Comparison of ENCODE assay signal across 8 cellular contexts in genomic region chr10:3805791-3806381, GRCh38. TPM values are rescaled to one million over a fixed set of nuclear protein-coding genes. Genes with fewer than 3 reads are reported as not detected.
DNase-seq lines count a peak whose midpoint lies in the region; FAIRE-seq and TF ChIP-seq lines count a peak whose summit lies in the region.

No MANE protein-coding gene starts in this region.

- H3K27ac Mint-ChIP-seq in activated CD4-positive, alpha-beta memory T cell treated with anti-CD3 and anti-CD28 coated beads for 36 hours = no peak overlapping the region

- no peaks in the 10 kb centered on the region for H3K27me3 ChIP-seq in prostate gland (replicated peaks; ENCODE audit: insufficient read depth)

- H3K9me3 ChIP-seq in prostate gland = no peaks in the 10 kb centered on the region

- no peak for FAIRE-seq in HTR-8/SVneo (lab: Jason Lieb, UNC)

- H3K4me3 ChIP-seq in HFF-Myc (replicated peaks; ENCODE audit: low read depth, low read length) = 0 out of 2 replicates have a peak overlapping the region, but pooled peaks have one; percentile 10
- no peak overlapping the region for H3K4me3 ChIP-seq in epithelial cell of esophagus (ENCODE audit: low read length)
- H3K4me3 ChIP-seq in prostate gland = no peak overlapping the region

- H3K4me3 Mint-ChIP-seq in activated CD4-positive, alpha-beta memory T cell treated with anti-CD3 and anti-CD28 coated beads for 36 hours = peak overlapping the region; percentile 68

- TF ChIP-seq CTCF in HFF-Myc (IDR thresholded peaks at IDR 0.05; ENCODE audit: low read depth, low read length, missing control alignments) = no peak
- TF ChIP-seq CTCF in epithelial cell of esophagus (IDR thresholded peaks at IDR 0.05; ENCODE audit: insufficient read depth, low read depth, low read length, missing control alignments) = no peak
- TF ChIP-seq CTCF in prostate gland (IDR thresholded peaks at IDR 0.05) = no peak

- WGBS in prostate gland = 64% methylated on average over 8 of the region's 8 CpGs

- H3K9me3 Mint-ChIP-seq in activated CD4-positive, alpha-beta memory T cell treated with anti-CD3 and anti-CD28 coated beads for 36 hours = no peaks in the 10 kb centered on the region

- H3K36me3 Mint-ChIP-seq in activated CD4-positive, alpha-beta memory T cell treated with anti-CD3 and anti-CD28 coated beads for 36 hours = no peaks in the 10 kb centered on the region

- CTCF ChIA-PET in activated CD4-positive, alpha-beta memory T cell treated with anti-CD3 and anti-CD28 coated beads for 36 hours (lab: Charles Lee) = no interaction called here

- intact Hi-C loops in activated CD4-positive, alpha-beta memory T cell treated with anti-CD3 and anti-CD28 coated beads for 36 hours (cut with micrococcal nuclease) = loop anchor here (1.0 to 2.0 kb wide), 5 partner anchors 46 to 325 kb away; no protein-coding TSS in a partner anchor
- intact Hi-C loops in prostate gland (cut with DNase I) = no loop called here

- no peaks in the 10 kb centered on the region for H3K27me3 Mint-ChIP-seq in activated CD4-positive, alpha-beta memory T cell treated with anti-CD3 and anti-CD28 coated beads for 36 hours

- H3K4me1 Mint-ChIP-seq in activated CD4-positive, alpha-beta memory T cell treated with anti-CD3 and anti-CD28 coated beads for 36 hours (ENCODE audit: low read depth) = peaks cover 63% of the 10 kb centered on the region

- peaks cover 2% of the 10 kb centered on the region for H3K4me1 ChIP-seq in prostate gland (replicated peaks)

- H3K27ac ChIP-seq in prostate gland = peak overlapping the region; percentile 21 to 40

- H3K36me3 ChIP-seq in prostate gland = no peaks in the 10 kb centered on the region

- POLR2A ChIA-PET in activated CD4-positive, alpha-beta memory T cell treated with anti-CD3 and anti-CD28 coated beads for 36 hours (lab: Charles Lee) = interaction anchor here (0.6 to 9.8 kb wide), 18 partner anchors 22 to 970 kb away, joined by 3 to 405 read pairs (median 4); partner anchors contain the start of gene KLF6

- DNase-seq in ELR (ENCODE audit: low read depth) (peak; percentile 94), HFF-Myc (ENCODE audit: extremely low read depth, low read depth) (peak; percentile 65), NCI-H146 treated with DMSO at 0.1 percent for 48 hours (lab: John Stamatoyannopoulos, UW; ENCODE audit: unreplicated experiment) (peak; percentile 97), epithelial cell of esophagus (ENCODE audit: low read depth) (peak; percentile 73), prostate gland (ENCODE audit: low spot score) (no peak), HTR-8/SVneo (ENCODE audit: insufficient read length, low spot score) (no peak), HT-29 (ENCODE audit: low spot score) (no peak)
- peak; percentile 72 for DNase-seq in activated CD4-positive, alpha-beta memory T cell treated with anti-CD3 and anti-CD28 coated beads for 36 hours

- no peak for TF ChIP-seq POLR2A in prostate gland (IDR thresholded peaks at IDR 0.05)

RNA-seq across cellular contexts. Expression of gene KLF6, which starts 20.9 kb away (rescaled TPM):
- total RNA-seq in activated CD4-positive, alpha-beta memory T cell treated with anti-CD3 and anti-CD28 coated beads for 36 hours = 100 to 1,000 TPM; 144 to 151 TPM
- 10 to 100 TPM; 17.5 to 42.3 TPM for total RNA-seq in prostate gland
- 155 and 182 TPM in 2 replicates for total RNA-seq in HT-29 (2014; rRNA removed; shearing (Covaris generic))

Comparison
In these comparisons a context has a peak if more than half of its experiments do, and no peak if none do; other contexts are left out.
1. DNase-seq: peak in ELR (single experiment), HFF-Myc (single experiment), NCI-H146 treated with DMSO at 0.1 percent for 48 hours (single experiment), activated CD4-positive, alpha-beta memory T cell treated with anti-CD3 and anti-CD28 coated beads for 36 hours (single experiment) and epithelial cell of esophagus (single experiment); none in prostate gland (single experiment), HTR-8/SVneo (single experiment) and HT-29 (single experiment).